In the genomic region with DNA sequence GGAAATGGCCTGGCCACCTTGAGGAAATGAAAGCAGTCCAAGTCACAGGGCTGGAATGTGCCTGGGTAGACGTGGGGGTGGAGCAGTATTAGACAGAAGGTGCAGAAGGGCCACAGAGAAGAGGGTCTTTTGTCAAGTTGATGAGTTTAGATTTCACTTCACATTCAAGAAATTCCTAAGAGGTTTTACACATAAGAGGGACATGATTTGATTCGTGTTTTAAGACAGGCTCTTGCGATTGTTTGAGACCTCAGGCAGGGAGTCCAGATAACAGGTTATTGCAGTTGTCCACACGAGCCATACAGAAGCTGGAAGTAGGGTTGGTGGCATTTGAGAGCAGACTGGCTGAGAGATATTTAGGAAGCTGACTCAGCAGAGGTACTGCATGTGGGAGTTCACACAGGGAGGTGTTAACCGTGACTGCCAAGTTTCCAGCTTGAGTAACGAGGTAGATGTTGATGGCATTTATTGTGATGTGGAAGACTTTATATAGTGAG, we compare ENCODE assay signal across 11 cellular contexts.
A peak's percentile ranks its signal among the peaks of the same experiment; 100 is the strongest.
DNase-seq lines count a peak whose midpoint lies in the region; ATAC-seq and TF ChIP-seq lines count a peak whose summit lies in the region.
"Had no signal": no experiment of that assay in that cellular context is flagged by ENCODE, and none has a peak within 500 bp of the region (broad histone marks: within the 10 kb centered on the region; RNA-seq: fewer than 3 reads in every experiment).

No MANE protein-coding gene starts in this region.

- peak overlapping the region; percentile 69 for H3K4me2 ChIP-seq in OCI-LY3 (ENCODE audit: low read length)
- no peak overlapping the region for H3K4me2 ChIP-seq in MM.1S (ENCODE audit: low read depth, low read length)

- H4K20me1 ChIP-seq in OCI-LY3 (ENCODE audit: insufficient read depth, low read length): peaks cover 4% of the 10 kb centered on the region; the same call in 1 of the 2 replicates
- no peaks in the 10 kb centered on the region for H4K20me1 ChIP-seq in MM.1S (ENCODE audit: insufficient read depth, low read length)

- intact Hi-C loops in heart left ventricle (cut with DNase I): no loop called here

- H3K4me3 ChIP-seq in OCI-LY3 (ENCODE audit: low read length) (peak overlapping the region; percentile 33; the same call in 1 of the 2 replicates), heart left ventricle (no peak overlapping the region), MM.1S (ENCODE audit: low read length) (no peak overlapping the region)

- ATAC-seq in heart left ventricle: peak in 3 of 4 donors; percentile 20 to 68 (median 59)

- H3K9me3 ChIP-seq in OCI-LY3 (ENCODE audit: insufficient read depth, low read length): no peaks in the 10 kb centered on the region
- H3K9me3 ChIP-seq in heart left ventricle: no peaks in the 10 kb centered on the region
- H3K9me3 ChIP-seq in MM.1S (replicated peaks; ENCODE audit: insufficient read depth, low read length): no peaks in the 10 kb centered on the region

- peak; percentile 11 for DNase-seq in activated T-cell treated with anti-CD3 and anti-CD28 coated beads for 24 hours (ENCODE audit: low read depth)
- no peak for DNase-seq in activated T-cell treated with anti-CD3 and anti-CD28 coated beads, Interleukin-2, amount 50 U/mL, for 1 hour
- DNase-seq in heart left ventricle: no peak
- DNase-seq in stimulated activated CD4-positive, alpha-beta T cell treated with anti-CD3 and anti-CD28 coated beads, TNF-alpha, amount 100 ng/mL, for 24 hours (ENCODE audit: low read depth in 3 of 3): peak in 2 of 3 experiments; percentile 1 to 2
- no peak for DNase-seq in 8988T
- DNase-seq in MM.1S: no peak
- no peak for DNase-seq in SIG-M5 treated with dmso at 0.1 percent for 504 hours (lab: John Stamatoyannopoulos, UW; ENCODE audit: unreplicated experiment)
- DNase-seq: activated effector memory CD4-positive, alpha-beta T cell treated with anti-CD3 and anti-CD28 coated beads, Interleukin-2, amount 50 U/mL, for 16 hours; NCI-H2171 treated with DMSO at 0.1 percent for 48 hours; SW 1271 had no signal

- H3F3A ChIP-seq in MM.1S (ENCODE audit: insufficient read depth, low read length): no peaks in the 10 kb centered on the region

- H3K9ac ChIP-seq in OCI-LY3 (ENCODE audit: low read length): no peak overlapping the region
- H3K9ac ChIP-seq in MM.1S (ENCODE audit: low read length): no peak overlapping the region

- H3K9me2 ChIP-seq in MM.1S (replicated peaks; ENCODE audit: insufficient read depth, low read length): no peaks in the 10 kb centered on the region

- H3K27me3 ChIP-seq in OCI-LY3 (ENCODE audit: low read depth, low read length) (peaks cover 25% of the 10 kb centered on the region), heart left ventricle (no peaks in the 10 kb centered on the region), MM.1S (replicated peaks; ENCODE audit: insufficient read depth, low read length) (no peaks in the 10 kb centered on the region)

- no peak overlapping the region; the same call in 1 of the 2 replicates for H3K27ac ChIP-seq in OCI-LY3 (ENCODE audit: low read length)
- H3K27ac ChIP-seq in heart left ventricle: no peak overlapping the region
- H3K27ac ChIP-seq in MM.1S (ENCODE audit: low read length): no peak overlapping the region

- H3K79me2 ChIP-seq in OCI-LY3 (ENCODE audit: low read length) (no peaks in the 10 kb centered on the region), MM.1S (ENCODE audit: low read length) (no peaks in the 10 kb centered on the region)

- TF ChIP-seq POLR2A in heart left ventricle (IDR thresholded peaks at IDR 0.05): no peak

- WGBS in heart left ventricle, 4 donors: 48 to 58% (median 56%) methylated on average over 6 of the region's 6 CpGs

- TF ChIP-seq CTCF in OCI-LY3 (IDR thresholded peaks at IDR 0.05; ENCODE audit: low read depth, low read length) (no peak), heart left ventricle (IDR thresholded peaks at IDR 0.05) (no peak), MM.1S (IDR thresholded peaks at IDR 0.05; ENCODE audit: low read length) (no peak)

- peaks cover 28% of the 10 kb centered on the region for H3K4me1 ChIP-seq in OCI-LY3 (ENCODE audit: low read length)
- peaks cover 0 to 18% (median 8%) of the 10 kb centered on the region in 12 donors for H3K4me1 ChIP-seq in heart left ventricle
- H3K4me1 ChIP-seq in MM.1S (ENCODE audit: low read length): no peaks in the 10 kb centered on the region

- H3K36me3 ChIP-seq in OCI-LY3 (replicated peaks; ENCODE audit: low read depth, low read length): no peaks in the 10 kb centered on the region
- peaks cover 0 to under 1% (median 0%) of the 10 kb centered on the region in 9 donors for H3K36me3 ChIP-seq in heart left ventricle
- H3K36me3 ChIP-seq in MM.1S (replicated peaks; ENCODE audit: insufficient read depth, low read length): no peaks in the 10 kb centered on the region

- H2AFZ ChIP-seq in OCI-LY3 (ENCODE audit: low read depth, low read length) (peak overlapping the region; percentile 8; the same call in 1 of the 2 replicates), MM.1S (ENCODE audit: low read length) (no peak overlapping the region)

Comparison
In these comparisons a context has a peak if more than half of its experiments do, and no peak if none do; other contexts are left out.
1. DNase-seq: peak in activated T-cell treated with anti-CD3 and anti-CD28 coated beads for 24 hours (single experiment) and stimulated activated CD4-positive, alpha-beta T cell treated with anti-CD3 and anti-CD28 coated beads, TNF-alpha, amount 100 ng/mL, for 24 hours (2 of 3); none in activated T-cell treated with anti-CD3 and anti-CD28 coated beads, Interleukin-2, amount 50 U/mL, for 1 hour (single experiment), heart left ventricle (0 of 5), 8988T (single experiment), MM.1S (single experiment) and SIG-M5 treated with dmso at 0.1 percent for 504 hours (single experiment).